In the genomic region with DNA sequence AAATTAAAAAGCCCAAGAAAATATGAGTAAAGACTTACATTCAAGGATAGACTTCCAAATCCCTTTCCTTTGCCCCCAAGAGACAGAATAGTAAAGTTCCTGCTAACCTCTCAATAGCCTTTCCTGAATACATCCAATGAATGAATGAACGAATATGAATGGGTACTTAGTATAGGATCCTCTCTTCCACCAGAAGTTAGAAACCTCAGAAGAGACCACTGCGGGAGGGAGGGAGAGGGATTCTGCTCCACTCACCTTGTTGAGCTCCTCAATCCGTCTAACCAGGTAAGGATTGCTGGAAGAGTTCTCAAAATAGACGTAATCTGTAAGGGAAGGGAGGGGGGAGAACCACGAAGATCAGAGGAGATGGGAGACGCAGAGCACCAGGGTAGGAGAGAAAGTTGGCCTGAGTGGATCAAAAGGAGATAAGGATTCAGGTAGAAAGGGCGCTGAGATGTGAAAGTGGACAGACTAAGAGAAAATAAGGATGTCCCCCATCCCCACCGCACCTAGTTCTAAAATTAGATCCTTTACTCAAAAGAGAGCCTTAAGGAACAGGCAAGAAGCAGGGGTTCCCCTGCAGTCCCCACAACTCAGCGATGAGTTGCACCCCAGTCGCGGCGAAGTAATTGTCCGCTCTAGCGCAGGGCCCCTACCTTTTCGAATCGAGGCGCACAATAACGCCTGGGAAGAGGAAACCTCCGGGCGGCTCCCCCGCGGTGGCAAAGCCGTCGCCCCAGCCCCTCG, we compare ENCODE assay signal across 8 cellular contexts. TPM values are rescaled to one million over a fixed set of nuclear protein-coding genes. Genes with fewer than 3 reads are reported as not detected.
DNase-seq lines count a peak whose midpoint lies in the region; ATAC-seq and TF ChIP-seq lines count a peak whose summit lies in the region.

No MANE protein-coding gene starts in this region.

- no peaks in the 10 kb centered on the region for H3K9me3 ChIP-seq in SK-N-MC (ENCODE audit: low read depth, low read length)
- H3K9me3 ChIP-seq in esophagus squamous epithelium = no peaks in the 10 kb centered on the region

- no peak for TF ChIP-seq POLR2A in esophagus squamous epithelium (IDR thresholded peaks at IDR 0.05)

- H3K27ac ChIP-seq in GM23338 (ENCODE audit: low read depth) = no peak overlapping the region
- H3K27ac ChIP-seq in SK-N-MC = peak overlapping the region; percentile 92
- peak overlapping the region; percentile 95 to 99 (median 98) for H3K27ac ChIP-seq in esophagus squamous epithelium

- peak overlapping the region; percentile 88 for H3K4me2 ChIP-seq in GM23338

- peaks cover 60% of the 10 kb centered on the region for H3K36me3 Mint-ChIP-seq in GM23338 (ENCODE audit: low read depth)

- H3K79me2 ChIP-seq in GM23338 (replicated peaks; ENCODE audit: insufficient read depth) = peaks cover 23% of the 10 kb centered on the region

- H3K27me3 ChIP-seq in GM23338 (ENCODE audit: insufficient read depth) = peaks cover 43% of the 10 kb centered on the region
- H3K27me3 ChIP-seq in esophagus squamous epithelium = no peaks in the 10 kb centered on the region

- H3K27me3 Mint-ChIP-seq in GM23338 (ENCODE audit: insufficient read depth, low read depth, poor library complexity) = peaks cover 36% of the 10 kb centered on the region

- peak overlapping the region; percentile 96 for H3K4me3 ChIP-seq in GM23338
- peak overlapping the region; percentile 87 for H3K4me3 ChIP-seq in SK-N-MC
- peak overlapping the region; percentile 89 to 99 (median 94) for H3K4me3 ChIP-seq in esophagus squamous epithelium
- H3K4me3 ChIP-seq in retinal pigment epithelial cell (ENCODE audit: low read length) = peak overlapping the region; percentile 90

- intact Hi-C loops in esophagus squamous epithelium (cut with DNase I) = no loop called here

- peak overlapping the region; percentile 91 for H3K4me3 Mint-ChIP-seq in GM23338

- H4K20me1 ChIP-seq in GM23338 (replicated peaks; ENCODE audit: insufficient read depth) = peaks cover 26% of the 10 kb centered on the region

- H3K9me2 ChIP-seq in GM23338 (ENCODE audit: insufficient read depth) = no peaks in the 10 kb centered on the region

- H3K36me3 ChIP-seq in GM23338 (ENCODE audit: insufficient read depth) = peaks cover 19% of the 10 kb centered on the region; the same call in 1 of the 2 replicates
- peaks cover 44% of the 10 kb centered on the region for H3K36me3 ChIP-seq in SK-N-MC (ENCODE audit: insufficient read depth, low read length)
- peaks cover 24 to 54% (median 34%) of the 10 kb centered on the region in 3 donors for H3K36me3 ChIP-seq in esophagus squamous epithelium

- H3F3A ChIP-seq in GM23338 (replicated peaks; ENCODE audit: low read depth) = peaks cover 30% of the 10 kb centered on the region

- no peaks in the 10 kb centered on the region; the same call in 2 of the 3 replicates for H3K9me3 Mint-ChIP-seq in GM23338

- peak overlapping the region; percentile 99 for H3K9ac ChIP-seq in SK-N-MC (ENCODE audit: insufficient read length)

- peak overlapping the region; percentile 27 for H3K27ac Mint-ChIP-seq in GM23338

- no peak overlapping the region for H2AFZ ChIP-seq in GM23338

- H3K4me1 Mint-ChIP-seq in GM23338 = peaks cover 49% of the 10 kb centered on the region

- DNase-seq in GM23338 (ENCODE audit: low spot score) (peak; percentile 68), SK-N-MC (ENCODE audit: low read depth, low spot score) (no peak), esophagus squamous epithelium (lab: John Stamatoyannopoulos, UW) (no peak), retinal pigment epithelial cell (ENCODE audit: low read depth) (no peak), NCI-H1436 (lab: John Stamatoyannopoulos, UW) (no peak), NCI-H510A treated with DMSO at 0.1 percent for 48 hours (lab: John Stamatoyannopoulos, UW) (no peak)

- H3K4me1 ChIP-seq in GM23338 (ENCODE audit: insufficient read depth) (peaks cover 20% of the 10 kb centered on the region; the same call in 1 of the 2 replicates), esophagus squamous epithelium (peaks cover 27 to 74% (median 33%) of the 10 kb centered on the region in 3 donors)

- whole genome bisulfite sequencing in esophagus squamous epithelium, 2 donors = 1% methylated on average over 12 to 14 of the region's 25 CpGs

- ATAC-seq in GM23338 = no peak
- ATAC-seq in GM21367 (IDR thresholded peaks at IDR 0.05; ENCODE audit: unreplicated experiment) = no peak
- no peak for ATAC-seq in GM18517 (IDR thresholded peaks at IDR 0.05; ENCODE audit: unreplicated experiment)

- TF ChIP-seq CTCF in GM23338 (conservative IDR thresholded peaks at IDR 0.05; ENCODE audit: low read depth in 2 of 2) (no peak), esophagus squamous epithelium (IDR thresholded peaks at IDR 0.05) (no peak), retinal pigment epithelial cell (conservative IDR thresholded peaks at IDR 0.05; ENCODE audit: low read depth, low read length) (no peak)

TF ChIP-seq in GM23338, 12 proteins besides CTCF, POLR2A, EP300 and RAD21 (continues in another document):
- TF ChIP-seq NANOG (IDR thresholded peaks at IDR 0.05; ENCODE audit: borderline replicate concordance) (no peak), POLR2AphosphoS5 (IDR thresholded peaks at IDR 0.05; ENCODE audit: low read depth) (peak; percentile 33; the same call in 1 of the 2 replicates), EZH2 (IDR thresholded peaks at IDR 0.05; ENCODE audit: low read depth, unreplicated experiment) (no peak), STAT1 (IDR thresholded peaks at IDR 0.05; ENCODE audit: unreplicated experiment) (no peak)
- TF ChIP-seq, protein P1, sequence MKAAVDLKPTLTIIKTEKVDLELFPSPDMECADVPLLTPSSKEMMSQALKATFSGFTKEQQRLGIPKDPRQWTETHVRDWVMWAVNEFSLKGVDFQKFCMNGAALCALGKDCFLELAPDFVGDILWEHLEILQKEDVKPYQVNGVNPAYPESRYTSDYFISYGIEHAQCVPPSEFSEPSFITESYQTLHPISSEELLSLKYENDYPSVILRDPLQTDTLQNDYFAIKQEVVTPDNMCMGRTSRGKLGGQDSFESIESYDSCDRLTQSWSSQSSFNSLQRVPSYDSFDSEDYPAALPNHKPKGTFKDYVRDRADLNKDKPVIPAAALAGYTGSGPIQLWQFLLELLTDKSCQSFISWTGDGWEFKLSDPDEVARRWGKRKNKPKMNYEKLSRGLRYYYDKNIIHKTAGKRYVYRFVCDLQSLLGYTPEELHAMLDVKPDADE (IDR thresholded peaks at IDR 0.05) = no peak
- TF ChIP-seq, protein P2, sequence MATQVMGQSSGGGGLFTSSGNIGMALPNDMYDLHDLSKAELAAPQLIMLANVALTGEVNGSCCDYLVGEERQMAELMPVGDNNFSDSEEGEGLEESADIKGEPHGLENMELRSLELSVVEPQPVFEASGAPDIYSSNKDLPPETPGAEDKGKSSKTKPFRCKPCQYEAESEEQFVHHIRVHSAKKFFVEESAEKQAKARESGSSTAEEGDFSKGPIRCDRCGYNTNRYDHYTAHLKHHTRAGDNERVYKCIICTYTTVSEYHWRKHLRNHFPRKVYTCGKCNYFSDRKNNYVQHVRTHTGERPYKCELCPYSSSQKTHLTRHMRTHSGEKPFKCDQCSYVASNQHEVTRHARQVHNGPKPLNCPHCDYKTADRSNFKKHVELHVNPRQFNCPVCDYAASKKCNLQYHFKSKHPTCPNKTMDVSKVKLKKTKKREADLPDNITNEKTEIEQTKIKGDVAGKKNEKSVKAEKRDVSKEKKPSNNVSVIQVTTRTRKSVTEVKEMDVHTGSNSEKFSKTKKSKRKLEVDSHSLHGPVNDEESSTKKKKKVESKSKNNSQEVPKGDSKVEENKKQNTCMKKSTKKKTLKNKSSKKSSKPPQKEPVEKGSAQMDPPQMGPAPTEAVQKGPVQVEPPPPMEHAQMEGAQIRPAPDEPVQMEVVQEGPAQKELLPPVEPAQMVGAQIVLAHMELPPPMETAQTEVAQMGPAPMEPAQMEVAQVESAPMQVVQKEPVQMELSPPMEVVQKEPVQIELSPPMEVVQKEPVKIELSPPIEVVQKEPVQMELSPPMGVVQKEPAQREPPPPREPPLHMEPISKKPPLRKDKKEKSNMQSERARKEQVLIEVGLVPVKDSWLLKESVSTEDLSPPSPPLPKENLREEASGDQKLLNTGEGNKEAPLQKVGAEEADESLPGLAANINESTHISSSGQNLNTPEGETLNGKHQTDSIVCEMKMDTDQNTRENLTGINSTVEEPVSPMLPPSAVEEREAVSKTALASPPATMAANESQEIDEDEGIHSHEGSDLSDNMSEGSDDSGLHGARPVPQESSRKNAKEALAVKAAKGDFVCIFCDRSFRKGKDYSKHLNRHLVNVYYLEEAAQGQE (IDR thresholded peaks at IDR 0.05; ENCODE audit: unreplicated experiment) = no peak

RNA-seq across cellular contexts. Expression of a gene that starts 1.1 kb away (rescaled TPM):
- total RNA-seq in GM23338 (2014; rRNA removed; shearing (Covaris generic)) = 93.6 and 102 TPM in 2 replicates
- polyA plus RNA-seq in GM23338 (2016; fragmentation: Nextera tagmentation; extraction: Ambion mirVana) = 22.1 and 22.9 TPM in 2 replicates
- total RNA-seq in esophagus squamous epithelium = 100 to 1,000 TPM; 103 to 132 (median 111) TPM

RNA-seq across cellular contexts. Expression of a gene that starts 9.2 kb away (rescaled TPM):
- total RNA-seq in GM23338 (2014; rRNA removed; shearing (Covaris generic)) = 15.2 and 22.2 TPM in 2 replicates
- polyA plus RNA-seq in GM23338 (2016; fragmentation: Nextera tagmentation; extraction: Ambion mirVana) = 12.8 and 14.0 TPM in 2 replicates
- 10 to 100 TPM in 1 of 4 donors, 1 to 10 TPM in 3; 5.0 to 12.7 (median 8.0) TPM for total RNA-seq in esophagus squamous epithelium

RNA-seq across cellular contexts. Expression of a gene that starts 12.0 kb away (rescaled TPM):
- total RNA-seq in GM23338 (2014; rRNA removed; shearing (Covaris generic)) = 17.1 and 19.3 TPM in 2 replicates
- polyA plus RNA-seq in GM23338 (2016; fragmentation: Nextera tagmentation; extraction: Ambion mirVana) = 15.4 and 15.5 TPM in 2 replicates
- 10 to 100 TPM; 34.7 to 58.6 (median 53.6) TPM for total RNA-seq in esophagus squamous epithelium

RNA-seq across cellular contexts. Expression of a gene that starts 12.5 kb away (rescaled TPM):
- total RNA-seq in GM23338 (2014; rRNA removed; shearing (Covaris generic)) = 0.24 TPM in 1 of 2 replicates, not detected in the other
- 0.65 and 0.89 TPM in 2 replicates for polyA plus RNA-seq in GM23338 (2016; fragmentation: Nextera tagmentation; extraction: Ambion mirVana)
- total RNA-seq in esophagus squamous epithelium = 10 to 100 TPM in 1 of 4 donors, 1 to 10 TPM in 3; 5.5 to 10.8 (median 7.2) TPM

RNA-seq across cellular contexts. Expression of a gene that starts 21.2 kb away (rescaled TPM):
- total RNA-seq in GM23338 (2014; rRNA removed; shearing (Covaris generic)) = 18.4 and 21.1 TPM in 2 replicates
- polyA plus RNA-seq in GM23338 (2016; fragmentation: Nextera tagmentation; extraction: Ambion mirVana) = 16.4 and 16.6 TPM in 2 replicates
- total RNA-seq in esophagus squamous epithelium = 10 to 100 TPM in 3 of 4 donors, 1 to 10 TPM in 1; 8.6 to 17.2 (median 12.9) TPM
